In genomic region chr5:123090641-123091257, GRCh38 we compare ENCODE assay signal across 9 cellular contexts. TPM values are rescaled to one million over a fixed set of nuclear protein-coding genes. Genes with fewer than 3 reads are reported as not detected.
DNase-seq lines count a peak whose midpoint lies in the region; ATAC-seq and TF ChIP-seq lines count a peak whose summit lies in the region.
"Had no signal": no experiment of that assay in that cellular context is flagged by ENCODE, and none has a peak within 500 bp of the region (broad histone marks: within the 10 kb centered on the region; RNA-seq: fewer than 3 reads in every experiment).

No MANE protein-coding gene starts in this region.

- H3K27me3 Mint-ChIP-seq in chondrocyte (ENCODE audit: low read depth) = peaks cover 77% of the 10 kb centered on the region
- H3K27me3 Mint-ChIP-seq in naive thymus-derived CD8-positive, alpha-beta T cell = peaks cover 34 to 85% (median 64%) of the 10 kb centered on the region in 5 donors

- H3K27me3 ChIP-seq in lung (ENCODE audit: control insufficient read depth, insufficient read depth) (peaks cover 10% of the 10 kb centered on the region), testis (peaks cover 9% of the 10 kb centered on the region)

- TF ChIP-seq POLR2A in testis (IDR thresholded peaks at IDR 0.05) = no peak

- H3K36me3 ChIP-seq in lung (ENCODE audit: control insufficient read depth in 2 of 2, insufficient read depth in 2 of 2, low read length in 2 of 2) (no peaks in the 10 kb centered on the region), testis (ENCODE audit: low read depth, missing control alignments) (no peaks in the 10 kb centered on the region)

- peaks cover 0 to 9% of the 10 kb centered on the region in 2 donors for H3K9me3 ChIP-seq in lung (ENCODE audit: control insufficient read depth in 2 of 2, insufficient read depth in 1 of 2, low read length in 1 of 2)
- H3K9me3 ChIP-seq in testis = no peaks in the 10 kb centered on the region

- H3K4me1 Mint-ChIP-seq in chondrocyte (ENCODE audit: low read depth) = peaks cover 38% of the 10 kb centered on the region
- peaks cover 13 to 57% (median 31%) of the 10 kb centered on the region in 4 donors for H3K4me1 Mint-ChIP-seq in naive thymus-derived CD8-positive, alpha-beta T cell

- ATAC-seq in HG02759 (IDR thresholded peaks at IDR 0.05; ENCODE audit: unreplicated experiment) (peak; percentile 11), lung (ENCODE audit: insufficient read depth, low FRiP score) (no peak), HG02885 (IDR thresholded peaks at IDR 0.05; ENCODE audit: poor library complexity, unreplicated experiment) (no peak)
- ATAC-seq in naive thymus-derived CD8-positive, alpha-beta T cell = no peak

- H3K36me3 Mint-ChIP-seq in chondrocyte (ENCODE audit: low read depth) = peaks cover 2% of the 10 kb centered on the region
- peaks cover 0 to 5% (median 5%) of the 10 kb centered on the region in 3 donors for H3K36me3 Mint-ChIP-seq in naive thymus-derived CD8-positive, alpha-beta T cell

- POLR2A ChIA-PET in naive thymus-derived CD8-positive, alpha-beta T cell (lab: Charles Lee) = no interaction called here

- peak overlapping the region; percentile 41 for H3K4me3 Mint-ChIP-seq in chondrocyte (ENCODE audit: unreplicated experiment)
- peak overlapping the region in 5 of 10 donors; percentile 6 to 47 (median 40) for H3K4me3 Mint-ChIP-seq in naive thymus-derived CD8-positive, alpha-beta T cell

- H3K9me3 Mint-ChIP-seq in chondrocyte (ENCODE audit: low read depth) = no peaks in the 10 kb centered on the region
- H3K9me3 Mint-ChIP-seq in naive thymus-derived CD8-positive, alpha-beta T cell = no peaks in the 10 kb centered on the region

- DNase-seq in chondrocyte (ENCODE audit: low spot score) (no peak), lung (ENCODE audit: low spot score) (no peak), testis (no peak), NCI-H1105 (lab: John Stamatoyannopoulos, UW) (no peak)
- DNase-seq in naive thymus-derived CD8-positive, alpha-beta T cell = no peak
- DNase-seq: NCI-H510A treated with DMSO at 0.1 percent for 48 hours had no signal

- H3K27ac Mint-ChIP-seq in chondrocyte (ENCODE audit: unreplicated experiment) = no peak overlapping the region
- H3K27ac Mint-ChIP-seq in naive thymus-derived CD8-positive, alpha-beta T cell = no peak overlapping the region

- peak overlapping the region in 1 of 2 donors; percentile 18 for H3K27ac ChIP-seq in lung (ENCODE audit: low read depth in 1 of 2, low read length in 1 of 2)
- H3K27ac ChIP-seq in testis = no peak overlapping the region
- H3K27ac ChIP-seq: VCaP had no signal

- TF ChIP-seq CTCF in chondrocyte (IDR thresholded peaks at IDR 0.05) (no peak), lung (IDR thresholded peaks at IDR 0.05; ENCODE audit: control extremely low read depth, extremely low read depth) (no peak), testis (IDR thresholded peaks at IDR 0.05) (no peak)

- H3K4me3 ChIP-seq in lung = peak overlapping the region; percentile 78
- H3K4me3 ChIP-seq in testis = peak overlapping the region; percentile 36 to 60

- peaks cover 3 to 25% of the 10 kb centered on the region in 2 donors for H3K4me1 ChIP-seq in lung (ENCODE audit: control insufficient read depth in 2 of 2, insufficient read depth in 2 of 2, low read length in 2 of 2)
- H3K4me1 ChIP-seq in testis = peaks cover 17% of the 10 kb centered on the region

- intact Hi-C loops in testis (cut with DNase I; ENCODE audit: low total_unique reads) = no loop called here

- 6 to 8% methylated on average over 26 to 40 of the region's 40 CpGs for WGBS in lung, 2 donors
- WGBS in testis, 2 donors = 12 to 16% methylated on average over 8 to 38 of the region's 40 CpGs

RNA-seq across cellular contexts. Expression of gene PRDM6, which starts 1.7 kb away (rescaled TPM):
- total RNA-seq in chondrocyte (0.49 to 0.89 TPM (median 0.70 TPM) in 3 replicates), lung (10 to 100 TPM in 1 of 2 donors, 1 to 10 TPM in 1; 7.8 to 20.0 TPM), testis (1 to 10 TPM; 2.5 to 3.0 TPM)
- polyA plus RNA-seq in lung (1 to 10 TPM; 1.0 to 1.8 TPM), testis (ENCODE audit: insufficient read depth, low read depth, low replicate concordance) (2.4 TPM)
- total RNA-seq in naive thymus-derived CD8-positive, alpha-beta T cell = not detected
- polyA plus RNA-seq in naive thymus-derived CD8-positive, alpha-beta T cell = not detected

RNA-seq across cellular contexts. Expression of gene PPIC, which starts 54.2 kb away (rescaled TPM):
- total RNA-seq in chondrocyte (104 to 125 TPM (median 122 TPM) in 3 replicates), lung (10 to 100 TPM; 26.4 to 40.3 TPM), testis (10 to 100 TPM in 1 of 2 donors, 1 to 10 TPM in 1; 9.6 to 18.5 TPM)
- polyA plus RNA-seq in lung (10 to 100 TPM; 21.4 to 36.1 TPM), testis (ENCODE audit: insufficient read depth, low read depth, low replicate concordance) (23.8 TPM)
- not detected for total RNA-seq in naive thymus-derived CD8-positive, alpha-beta T cell
- polyA plus RNA-seq in naive thymus-derived CD8-positive, alpha-beta T cell = not detected

Comparison
In these comparisons a context has a peak if more than half of its experiments do, and no peak if none do; other contexts are left out.
1. RNA of gene PPIC, which starts 54.2 kb away (total RNA-seq): 104 to 125 TPM in chondrocyte, 26.4 to 40.3 TPM in lung and 9.6 to 18.5 TPM in testis; not detected in naive thymus-derived CD8-positive, alpha-beta T cell; every median in the first group is over 10 times any median in the second.